1 cellular context compared by ENCODE assay signal in the genomic region with DNA sequence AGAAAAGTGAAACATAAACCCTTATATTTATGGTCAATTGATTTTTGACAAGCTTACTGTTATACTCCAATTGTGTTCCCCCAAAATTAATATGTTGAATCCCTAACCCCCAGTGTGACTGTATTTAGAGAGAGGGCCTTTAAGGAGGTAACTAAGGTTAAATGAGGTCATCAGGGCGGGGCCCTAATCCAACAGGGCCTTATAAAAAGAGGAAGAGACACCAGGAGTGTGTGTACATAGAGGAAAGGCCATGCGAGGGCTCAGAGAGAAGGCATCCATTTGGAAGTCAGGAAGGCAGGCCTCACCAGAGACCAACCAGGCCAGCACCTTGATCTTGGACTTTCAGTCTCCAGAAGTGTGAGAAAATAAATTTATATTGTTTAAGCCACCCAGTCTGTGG.
A peak's percentile ranks its signal among the peaks of the same experiment; 100 is the strongest.
TF ChIP-seq lines count a peak whose summit lies in the region.

No MANE protein-coding gene starts in this region.

TF ChIP-seq in K562, 482 proteins besides CTCF, POLR2A, EP300 and RAD21 (continues in another document):
- TF ChIP-seq FOXA3 (CRISPR knock-in tag; conservative IDR thresholded peaks at IDR 0.05 in 1 of 2, IDR thresholded peaks at IDR 0.05 in 1 of 2) = peak; percentile 35 to 78; a peak in 3 of 4 replicates
- TF ChIP-seq ZFPM2 (CRISPR knock-in tag; IDR thresholded peaks at IDR 0.05) = no peak
- TF ChIP-seq, protein P1, sequence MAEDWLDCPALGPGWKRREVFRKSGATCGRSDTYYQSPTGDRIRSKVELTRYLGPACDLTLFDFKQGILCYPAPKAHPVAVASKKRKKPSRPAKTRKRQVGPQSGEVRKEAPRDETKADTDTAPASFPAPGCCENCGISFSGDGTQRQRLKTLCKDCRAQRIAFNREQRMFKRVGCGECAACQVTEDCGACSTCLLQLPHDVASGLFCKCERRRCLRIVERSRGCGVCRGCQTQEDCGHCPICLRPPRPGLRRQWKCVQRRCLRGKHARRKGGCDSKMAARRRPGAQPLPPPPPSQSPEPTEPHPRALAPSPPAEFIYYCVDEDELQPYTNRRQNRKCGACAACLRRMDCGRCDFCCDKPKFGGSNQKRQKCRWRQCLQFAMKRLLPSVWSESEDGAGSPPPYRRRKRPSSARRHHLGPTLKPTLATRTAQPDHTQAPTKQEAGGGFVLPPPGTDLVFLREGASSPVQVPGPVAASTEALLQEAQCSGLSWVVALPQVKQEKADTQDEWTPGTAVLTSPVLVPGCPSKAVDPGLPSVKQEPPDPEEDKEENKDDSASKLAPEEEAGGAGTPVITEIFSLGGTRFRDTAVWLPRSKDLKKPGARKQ (CRISPR knock-in tag; IDR thresholded peaks at IDR 0.05) = no peak
- TF ChIP-seq SMARCA5 (IDR thresholded peaks at IDR 0.05) = no peak
- TF ChIP-seq HDAC6 (IDR thresholded peaks at IDR 0.05; ENCODE audit: low read depth, low read length) = no peak
- no peak for TF ChIP-seq ATF1 (CRISPR knock-in tag; IDR thresholded peaks at IDR 0.05)
- TF ChIP-seq ATF1 (tag; IDR thresholded peaks at IDR 0.05) = peak; percentile 16; the same call in 1 of the 2 replicates
- no peak for TF ChIP-seq ETV1 (tag; conservative IDR thresholded peaks at IDR 0.05; ENCODE audit: low read depth)
- no peak for TF ChIP-seq HDGF (IDR thresholded peaks at IDR 0.05)
- TF ChIP-seq ZNF41 (CRISPR knock-in tag; conservative IDR thresholded peaks at IDR 0.05) = no peak
- TF ChIP-seq, protein P2, sequence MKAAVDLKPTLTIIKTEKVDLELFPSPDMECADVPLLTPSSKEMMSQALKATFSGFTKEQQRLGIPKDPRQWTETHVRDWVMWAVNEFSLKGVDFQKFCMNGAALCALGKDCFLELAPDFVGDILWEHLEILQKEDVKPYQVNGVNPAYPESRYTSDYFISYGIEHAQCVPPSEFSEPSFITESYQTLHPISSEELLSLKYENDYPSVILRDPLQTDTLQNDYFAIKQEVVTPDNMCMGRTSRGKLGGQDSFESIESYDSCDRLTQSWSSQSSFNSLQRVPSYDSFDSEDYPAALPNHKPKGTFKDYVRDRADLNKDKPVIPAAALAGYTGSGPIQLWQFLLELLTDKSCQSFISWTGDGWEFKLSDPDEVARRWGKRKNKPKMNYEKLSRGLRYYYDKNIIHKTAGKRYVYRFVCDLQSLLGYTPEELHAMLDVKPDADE (conservative IDR thresholded peaks at IDR 0.05; ENCODE audit: control insufficient read depth, low read depth, low read length) = no peak
- TF ChIP-seq ZNF165 (CRISPR knock-in tag; IDR thresholded peaks at IDR 0.05; ENCODE audit: borderline replicate concordance) = no peak
- TF ChIP-seq, protein P3, sequence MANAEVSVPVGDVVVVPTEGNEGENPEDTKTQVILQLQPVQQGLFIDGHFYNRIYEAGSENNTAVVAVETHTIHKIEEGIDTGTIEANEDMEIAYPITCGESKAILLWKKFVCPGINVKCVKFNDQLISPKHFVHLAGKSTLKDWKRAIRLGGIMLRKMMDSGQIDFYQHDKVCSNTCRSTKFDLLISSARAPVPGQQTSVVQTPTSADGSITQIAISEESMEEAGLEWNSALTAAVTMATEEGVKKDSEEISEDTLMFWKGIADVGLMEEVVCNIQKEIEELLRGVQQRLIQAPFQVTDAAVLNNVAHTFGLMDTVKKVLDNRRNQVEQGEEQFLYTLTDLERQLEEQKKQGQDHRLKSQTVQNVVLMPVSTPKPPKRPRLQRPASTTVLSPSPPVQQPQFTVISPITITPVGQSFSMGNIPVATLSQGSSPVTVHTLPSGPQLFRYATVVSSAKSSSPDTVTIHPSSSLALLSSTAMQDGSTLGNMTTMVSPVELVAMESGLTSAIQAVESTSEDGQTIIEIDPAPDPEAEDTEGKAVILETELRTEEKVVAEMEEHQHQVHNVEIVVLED (CRISPR knock-in tag; IDR thresholded peaks at IDR 0.05) = no peak
- TF ChIP-seq, protein P4, sequence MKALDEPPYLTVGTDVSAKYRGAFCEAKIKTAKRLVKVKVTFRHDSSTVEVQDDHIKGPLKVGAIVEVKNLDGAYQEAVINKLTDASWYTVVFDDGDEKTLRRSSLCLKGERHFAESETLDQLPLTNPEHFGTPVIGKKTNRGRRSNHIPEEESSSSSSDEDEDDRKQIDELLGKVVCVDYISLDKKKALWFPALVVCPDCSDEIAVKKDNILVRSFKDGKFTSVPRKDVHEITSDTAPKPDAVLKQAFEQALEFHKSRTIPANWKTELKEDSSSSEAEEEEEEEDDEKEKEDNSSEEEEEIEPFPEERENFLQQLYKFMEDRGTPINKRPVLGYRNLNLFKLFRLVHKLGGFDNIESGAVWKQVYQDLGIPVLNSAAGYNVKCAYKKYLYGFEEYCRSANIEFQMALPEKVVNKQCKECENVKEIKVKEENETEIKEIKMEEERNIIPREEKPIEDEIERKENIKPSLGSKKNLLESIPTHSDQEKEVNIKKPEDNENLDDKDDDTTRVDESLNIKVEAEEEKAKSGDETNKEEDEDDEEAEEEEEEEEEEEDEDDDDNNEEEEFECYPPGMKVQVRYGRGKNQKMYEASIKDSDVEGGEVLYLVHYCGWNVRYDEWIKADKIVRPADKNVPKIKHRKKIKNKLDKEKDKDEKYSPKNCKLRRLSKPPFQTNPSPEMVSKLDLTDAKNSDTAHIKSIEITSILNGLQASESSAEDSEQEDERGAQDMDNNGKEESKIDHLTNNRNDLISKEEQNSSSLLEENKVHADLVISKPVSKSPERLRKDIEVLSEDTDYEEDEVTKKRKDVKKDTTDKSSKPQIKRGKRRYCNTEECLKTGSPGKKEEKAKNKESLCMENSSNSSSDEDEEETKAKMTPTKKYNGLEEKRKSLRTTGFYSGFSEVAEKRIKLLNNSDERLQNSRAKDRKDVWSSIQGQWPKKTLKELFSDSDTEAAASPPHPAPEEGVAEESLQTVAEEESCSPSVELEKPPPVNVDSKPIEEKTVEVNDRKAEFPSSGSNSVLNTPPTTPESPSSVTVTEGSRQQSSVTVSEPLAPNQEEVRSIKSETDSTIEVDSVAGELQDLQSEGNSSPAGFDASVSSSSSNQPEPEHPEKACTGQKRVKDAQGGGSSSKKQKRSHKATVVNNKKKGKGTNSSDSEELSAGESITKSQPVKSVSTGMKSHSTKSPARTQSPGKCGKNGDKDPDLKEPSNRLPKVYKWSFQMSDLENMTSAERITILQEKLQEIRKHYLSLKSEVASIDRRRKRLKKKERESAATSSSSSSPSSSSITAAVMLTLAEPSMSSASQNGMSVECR (CRISPR knock-in tag; IDR thresholded peaks at IDR 0.05) = no peak
- TF ChIP-seq ATF7 (IDR thresholded peaks at IDR 0.05) = peak; percentile 77; the same call in 1 of the 2 replicates
- TF ChIP-seq SMARCB1 (IDR thresholded peaks at IDR 0.05; ENCODE audit: insufficient read length, low read depth) = no peak
- TF ChIP-seq ZBTB1 (CRISPR knock-in tag; IDR thresholded peaks at IDR 0.05; ENCODE audit: borderline replicate concordance, low read depth) = no peak
- TF ChIP-seq L3MBTL2 (IDR thresholded peaks at IDR 0.05) = peak; percentile 61
- TF ChIP-seq CBX5 (IDR thresholded peaks at IDR 0.05; ENCODE audit: borderline replicate concordance, low read depth) = no peak
- TF ChIP-seq MYNN (IDR thresholded peaks at IDR 0.05) = no peak
- TF ChIP-seq MYNN (CRISPR knock-in tag; IDR thresholded peaks at IDR 0.05) = no peak
- no peak for TF ChIP-seq KDM2B (CRISPR knock-in tag; IDR thresholded peaks at IDR 0.05)
- no peak for TF ChIP-seq SMAD1 (IDR thresholded peaks at IDR 0.05; ENCODE audit: low read depth, low read length, partially characterized antibody)
- TF ChIP-seq PML (IDR thresholded peaks at IDR 0.05; ENCODE audit: low read length) = no peak
- TF ChIP-seq RB1 (IDR thresholded peaks at IDR 0.05; ENCODE audit: low read depth) = no peak
- TF ChIP-seq U2AF1 (optimal IDR thresholded peaks at IDR 0.05; ENCODE audit: low read depth, low read length) = no peak
- TF ChIP-seq ZNF324 (CRISPR knock-in tag; IDR thresholded peaks at IDR 0.05) = no peak
- no peak for TF ChIP-seq NELFE (IDR thresholded peaks at IDR 0.05; ENCODE audit: insufficient read depth, insufficient read length)
- TF ChIP-seq, protein P5, sequence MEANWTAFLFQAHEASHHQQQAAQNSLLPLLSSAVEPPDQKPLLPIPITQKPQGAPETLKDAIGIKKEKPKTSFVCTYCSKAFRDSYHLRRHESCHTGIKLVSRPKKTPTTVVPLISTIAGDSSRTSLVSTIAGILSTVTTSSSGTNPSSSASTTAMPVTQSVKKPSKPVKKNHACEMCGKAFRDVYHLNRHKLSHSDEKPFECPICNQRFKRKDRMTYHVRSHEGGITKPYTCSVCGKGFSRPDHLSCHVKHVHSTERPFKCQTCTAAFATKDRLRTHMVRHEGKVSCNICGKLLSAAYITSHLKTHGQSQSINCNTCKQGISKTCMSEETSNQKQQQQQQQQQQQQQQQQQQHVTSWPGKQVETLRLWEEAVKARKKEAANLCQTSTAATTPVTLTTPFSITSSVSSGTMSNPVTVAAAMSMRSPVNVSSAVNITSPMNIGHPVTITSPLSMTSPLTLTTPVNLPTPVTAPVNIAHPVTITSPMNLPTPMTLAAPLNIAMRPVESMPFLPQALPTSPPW (CRISPR knock-in tag; IDR thresholded peaks at IDR 0.05) = no peak
- no peak for TF ChIP-seq KAT8 (IDR thresholded peaks at IDR 0.05; ENCODE audit: low read depth)
- TF ChIP-seq, protein P6, sequence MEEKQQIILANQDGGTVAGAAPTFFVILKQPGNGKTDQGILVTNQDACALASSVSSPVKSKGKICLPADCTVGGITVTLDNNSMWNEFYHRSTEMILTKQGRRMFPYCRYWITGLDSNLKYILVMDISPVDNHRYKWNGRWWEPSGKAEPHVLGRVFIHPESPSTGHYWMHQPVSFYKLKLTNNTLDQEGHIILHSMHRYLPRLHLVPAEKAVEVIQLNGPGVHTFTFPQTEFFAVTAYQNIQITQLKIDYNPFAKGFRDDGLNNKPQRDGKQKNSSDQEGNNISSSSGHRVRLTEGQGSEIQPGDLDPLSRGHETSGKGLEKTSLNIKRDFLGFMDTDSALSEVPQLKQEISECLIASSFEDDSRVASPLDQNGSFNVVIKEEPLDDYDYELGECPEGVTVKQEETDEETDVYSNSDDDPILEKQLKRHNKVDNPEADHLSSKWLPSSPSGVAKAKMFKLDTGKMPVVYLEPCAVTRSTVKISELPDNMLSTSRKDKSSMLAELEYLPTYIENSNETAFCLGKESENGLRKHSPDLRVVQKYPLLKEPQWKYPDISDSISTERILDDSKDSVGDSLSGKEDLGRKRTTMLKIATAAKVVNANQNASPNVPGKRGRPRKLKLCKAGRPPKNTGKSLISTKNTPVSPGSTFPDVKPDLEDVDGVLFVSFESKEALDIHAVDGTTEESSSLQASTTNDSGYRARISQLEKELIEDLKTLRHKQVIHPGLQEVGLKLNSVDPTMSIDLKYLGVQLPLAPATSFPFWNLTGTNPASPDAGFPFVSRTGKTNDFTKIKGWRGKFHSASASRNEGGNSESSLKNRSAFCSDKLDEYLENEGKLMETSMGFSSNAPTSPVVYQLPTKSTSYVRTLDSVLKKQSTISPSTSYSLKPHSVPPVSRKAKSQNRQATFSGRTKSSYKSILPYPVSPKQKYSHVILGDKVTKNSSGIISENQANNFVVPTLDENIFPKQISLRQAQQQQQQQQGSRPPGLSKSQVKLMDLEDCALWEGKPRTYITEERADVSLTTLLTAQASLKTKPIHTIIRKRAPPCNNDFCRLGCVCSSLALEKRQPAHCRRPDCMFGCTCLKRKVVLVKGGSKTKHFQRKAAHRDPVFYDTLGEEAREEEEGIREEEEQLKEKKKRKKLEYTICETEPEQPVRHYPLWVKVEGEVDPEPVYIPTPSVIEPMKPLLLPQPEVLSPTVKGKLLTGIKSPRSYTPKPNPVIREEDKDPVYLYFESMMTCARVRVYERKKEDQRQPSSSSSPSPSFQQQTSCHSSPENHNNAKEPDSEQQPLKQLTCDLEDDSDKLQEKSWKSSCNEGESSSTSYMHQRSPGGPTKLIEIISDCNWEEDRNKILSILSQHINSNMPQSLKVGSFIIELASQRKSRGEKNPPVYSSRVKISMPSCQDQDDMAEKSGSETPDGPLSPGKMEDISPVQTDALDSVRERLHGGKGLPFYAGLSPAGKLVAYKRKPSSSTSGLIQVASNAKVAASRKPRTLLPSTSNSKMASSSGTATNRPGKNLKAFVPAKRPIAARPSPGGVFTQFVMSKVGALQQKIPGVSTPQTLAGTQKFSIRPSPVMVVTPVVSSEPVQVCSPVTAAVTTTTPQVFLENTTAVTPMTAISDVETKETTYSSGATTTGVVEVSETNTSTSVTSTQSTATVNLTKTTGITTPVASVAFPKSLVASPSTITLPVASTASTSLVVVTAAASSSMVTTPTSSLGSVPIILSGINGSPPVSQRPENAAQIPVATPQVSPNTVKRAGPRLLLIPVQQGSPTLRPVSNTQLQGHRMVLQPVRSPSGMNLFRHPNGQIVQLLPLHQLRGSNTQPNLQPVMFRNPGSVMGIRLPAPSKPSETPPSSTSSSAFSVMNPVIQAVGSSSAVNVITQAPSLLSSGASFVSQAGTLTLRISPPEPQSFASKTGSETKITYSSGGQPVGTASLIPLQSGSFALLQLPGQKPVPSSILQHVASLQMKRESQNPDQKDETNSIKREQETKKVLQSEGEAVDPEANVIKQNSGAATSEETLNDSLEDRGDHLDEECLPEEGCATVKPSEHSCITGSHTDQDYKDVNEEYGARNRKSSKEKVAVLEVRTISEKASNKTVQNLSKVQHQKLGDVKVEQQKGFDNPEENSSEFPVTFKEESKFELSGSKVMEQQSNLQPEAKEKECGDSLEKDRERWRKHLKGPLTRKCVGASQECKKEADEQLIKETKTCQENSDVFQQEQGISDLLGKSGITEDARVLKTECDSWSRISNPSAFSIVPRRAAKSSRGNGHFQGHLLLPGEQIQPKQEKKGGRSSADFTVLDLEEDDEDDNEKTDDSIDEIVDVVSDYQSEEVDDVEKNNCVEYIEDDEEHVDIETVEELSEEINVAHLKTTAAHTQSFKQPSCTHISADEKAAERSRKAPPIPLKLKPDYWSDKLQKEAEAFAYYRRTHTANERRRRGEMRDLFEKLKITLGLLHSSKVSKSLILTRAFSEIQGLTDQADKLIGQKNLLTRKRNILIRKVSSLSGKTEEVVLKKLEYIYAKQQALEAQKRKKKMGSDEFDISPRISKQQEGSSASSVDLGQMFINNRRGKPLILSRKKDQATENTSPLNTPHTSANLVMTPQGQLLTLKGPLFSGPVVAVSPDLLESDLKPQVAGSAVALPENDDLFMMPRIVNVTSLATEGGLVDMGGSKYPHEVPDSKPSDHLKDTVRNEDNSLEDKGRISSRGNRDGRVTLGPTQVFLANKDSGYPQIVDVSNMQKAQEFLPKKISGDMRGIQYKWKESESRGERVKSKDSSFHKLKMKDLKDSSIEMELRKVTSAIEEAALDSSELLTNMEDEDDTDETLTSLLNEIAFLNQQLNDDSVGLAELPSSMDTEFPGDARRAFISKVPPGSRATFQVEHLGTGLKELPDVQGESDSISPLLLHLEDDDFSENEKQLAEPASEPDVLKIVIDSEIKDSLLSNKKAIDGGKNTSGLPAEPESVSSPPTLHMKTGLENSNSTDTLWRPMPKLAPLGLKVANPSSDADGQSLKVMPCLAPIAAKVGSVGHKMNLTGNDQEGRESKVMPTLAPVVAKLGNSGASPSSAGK (IDR thresholded peaks at IDR 0.05) = peak; percentile 48; the same call in 1 of the 2 replicates
- no peak for TF ChIP-seq MTA1 (IDR thresholded peaks at IDR 0.05; ENCODE audit: borderline replicate concordance)
- TF ChIP-seq ZFP1 (CRISPR knock-in tag; IDR thresholded peaks at IDR 0.05) = no peak
- no peak for TF ChIP-seq DIDO1 (tag; IDR thresholded peaks at IDR 0.05; ENCODE audit: low read depth)
- no peak for TF ChIP-seq CC2D1A (IDR thresholded peaks at IDR 0.05)
- TF ChIP-seq NEUROD1 (IDR thresholded peaks at IDR 0.05; ENCODE audit: borderline replicate concordance, low read depth, low read length, partially characterized antibody) = no peak
- TF ChIP-seq ZNF316 (IDR thresholded peaks at IDR 0.05) = no peak
